ENCODE assay signal across 1 cellular context in the genomic region with DNA sequence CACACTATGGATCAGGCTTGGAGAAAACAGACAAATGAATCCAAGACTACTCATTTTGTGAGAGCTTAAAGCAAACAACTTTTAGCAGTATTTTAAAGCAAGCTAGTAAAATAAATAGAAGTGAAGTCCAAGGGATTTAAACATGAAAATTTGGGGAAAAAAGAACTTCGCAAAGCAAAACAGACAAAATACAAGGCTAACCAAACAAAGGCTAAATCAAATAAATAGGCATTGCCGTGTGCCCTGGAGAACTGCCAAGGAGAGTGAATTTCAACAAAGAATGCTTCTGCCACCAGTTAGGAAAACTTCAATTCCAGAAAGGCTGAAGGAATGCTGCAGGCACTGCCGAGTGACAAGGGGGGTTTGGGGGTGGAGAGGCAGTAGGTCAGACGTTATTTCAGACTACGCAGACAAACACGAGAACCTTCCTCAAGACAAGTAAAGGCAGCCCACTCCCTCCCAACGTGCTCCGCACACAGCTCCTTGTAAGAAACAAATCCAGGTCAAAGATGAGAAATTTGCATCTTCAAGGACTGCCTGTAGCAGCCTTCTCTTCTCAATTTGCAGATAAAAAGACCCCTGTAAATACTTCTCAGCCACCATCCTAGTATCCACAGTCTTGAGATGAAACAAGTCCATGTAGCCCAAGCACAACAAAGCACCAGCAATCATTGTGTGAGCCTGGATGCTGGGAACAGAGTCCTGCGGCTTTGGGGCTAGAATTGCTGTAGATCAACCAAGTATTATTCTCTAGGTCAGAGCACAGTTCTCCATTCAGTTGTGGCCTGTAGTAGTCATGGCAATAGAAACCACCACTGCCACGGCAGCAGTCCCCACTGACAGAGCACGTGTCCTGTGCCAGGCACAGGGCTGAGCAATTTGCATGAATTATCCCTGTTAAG.
TF ChIP-seq lines count a peak whose summit lies in the region.

No MANE protein-coding gene starts in this region.

TF ChIP-seq in HepG2, 621 proteins besides CTCF, POLR2A, EP300 and RAD21 (continues in another document):
- TF ChIP-seq NR2C2 (CRISPR knock-in tag; IDR thresholded peaks at IDR 0.05; ENCODE audit: borderline replicate concordance) (peak; percentile 43; the same call in 1 of the 2 replicates), ZNF263 (CRISPR knock-in tag; IDR thresholded peaks at IDR 0.05) (0 out of 2 replicates have a peak, but pooled peaks have one; percentile 40), ASH2L (IDR thresholded peaks at IDR 0.05; ENCODE audit: insufficient read length, low read depth, low read length) (peak; percentile 99), TMF1 (CRISPR knock-in tag; IDR thresholded peaks at IDR 0.05; ENCODE audit: low read depth) (0 out of 2 replicates have a peak, but pooled peaks have one; percentile 8), ZNF207 (IDR thresholded peaks at IDR 0.05; ENCODE audit: borderline replicate concordance) (no peak), ARID5B (CRISPR knock-in tag; IDR thresholded peaks at IDR 0.05) (peak; percentile 88), FOXO4 (CRISPR knock-in tag; conservative IDR thresholded peaks at IDR 0.05) (0 out of 2 replicates have a peak, but pooled peaks have one; percentile 79), CEBPG (CRISPR knock-in tag; IDR thresholded peaks at IDR 0.05) (peak; percentile 54), ZBTB38 (CRISPR knock-in tag; IDR thresholded peaks at IDR 0.05) (0 out of 2 replicates have a peak, but pooled peaks have one; percentile 33), HMG20A (CRISPR knock-in tag; IDR thresholded peaks at IDR 0.05; ENCODE audit: borderline replicate concordance) (peak; percentile 52; the same call in 1 of the 2 replicates), LCORL (IDR thresholded peaks at IDR 0.05) (peak; percentile 89), LCORL (CRISPR knock-in tag; IDR thresholded peaks at IDR 0.05) (peak; percentile 53; the same call in 1 of the 2 replicates), TCF12 (IDR thresholded peaks at IDR 0.05) (no peak), TCF12 (CRISPR knock-in tag; IDR thresholded peaks at IDR 0.05) (0 out of 2 replicates have a peak, but pooled peaks have one; percentile 10), HNF4G (IDR thresholded peaks at IDR 0.05; ENCODE audit: borderline replicate concordance, low read depth, low read length) (peak; percentile 31; the same call in 1 of the 2 replicates), HNF4G (CRISPR knock-in tag; IDR thresholded peaks at IDR 0.05; ENCODE audit: borderline replicate concordance, low read depth) (no peak), ZNF407 (CRISPR knock-in tag; IDR thresholded peaks at IDR 0.05; ENCODE audit: not compliant biosample characterization) (no peak), HINFP (CRISPR knock-in tag; IDR thresholded peaks at IDR 0.05; ENCODE audit: low read depth) (0 out of 2 replicates have a peak, but pooled peaks have one; percentile 24), FOXA1 (IDR thresholded peaks at IDR 0.05) (peak; percentile 76; the same call in 1 of the 2 replicates), FOXA1 (CRISPR knock-in tag; IDR thresholded peaks at IDR 0.05) (peak; percentile 13; the same call in 1 of the 2 replicates), HOXA3 (CRISPR knock-in tag; IDR thresholded peaks at IDR 0.05) (peak; percentile 14; the same call in 1 of the 2 replicates), SSRP1 (CRISPR knock-in tag; IDR thresholded peaks at IDR 0.05) (no peak), GFI1 (CRISPR knock-in tag; IDR thresholded peaks at IDR 0.05; ENCODE audit: borderline replicate concordance) (peak; percentile 68; the same call in 1 of the 2 replicates), SALL1 (CRISPR knock-in tag; IDR thresholded peaks at IDR 0.05) (peak; percentile 90), FOSL1 (CRISPR knock-in tag; IDR thresholded peaks at IDR 0.05; ENCODE audit: borderline replicate concordance) (no peak), ZNF350 (CRISPR knock-in tag; IDR thresholded peaks at IDR 0.05; ENCODE audit: borderline replicate concordance, low read depth) (0 out of 2 replicates have a peak, but pooled peaks have one; percentile 15)
- TF ChIP-seq, protein P1, sequence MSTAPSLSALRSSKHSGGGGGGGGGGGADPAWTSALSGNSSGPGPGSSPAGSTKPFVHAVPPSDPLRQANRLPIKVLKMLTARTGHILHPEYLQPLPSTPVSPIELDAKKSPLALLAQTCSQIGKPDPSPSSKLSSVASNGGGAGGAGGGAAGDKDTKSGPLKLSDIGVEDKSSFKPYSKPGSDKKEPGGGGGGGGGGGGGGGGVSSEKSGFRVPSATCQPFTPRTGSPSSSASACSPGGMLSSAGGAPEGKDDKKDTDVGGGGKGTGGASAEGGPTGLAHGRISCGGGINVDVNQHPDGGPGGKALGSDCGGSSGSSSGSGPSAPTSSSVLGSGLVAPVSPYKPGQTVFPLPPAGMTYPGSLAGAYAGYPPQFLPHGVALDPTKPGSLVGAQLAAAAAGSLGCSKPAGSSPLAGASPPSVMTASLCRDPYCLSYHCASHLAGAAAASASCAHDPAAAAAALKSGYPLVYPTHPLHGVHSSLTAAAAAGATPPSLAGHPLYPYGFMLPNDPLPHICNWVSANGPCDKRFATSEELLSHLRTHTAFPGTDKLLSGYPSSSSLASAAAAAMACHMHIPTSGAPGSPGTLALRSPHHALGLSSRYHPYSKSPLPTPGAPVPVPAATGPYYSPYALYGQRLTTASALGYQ (CRISPR knock-in tag; IDR thresholded peaks at IDR 0.05) = peak; percentile 75
- TF ChIP-seq, protein P2, sequence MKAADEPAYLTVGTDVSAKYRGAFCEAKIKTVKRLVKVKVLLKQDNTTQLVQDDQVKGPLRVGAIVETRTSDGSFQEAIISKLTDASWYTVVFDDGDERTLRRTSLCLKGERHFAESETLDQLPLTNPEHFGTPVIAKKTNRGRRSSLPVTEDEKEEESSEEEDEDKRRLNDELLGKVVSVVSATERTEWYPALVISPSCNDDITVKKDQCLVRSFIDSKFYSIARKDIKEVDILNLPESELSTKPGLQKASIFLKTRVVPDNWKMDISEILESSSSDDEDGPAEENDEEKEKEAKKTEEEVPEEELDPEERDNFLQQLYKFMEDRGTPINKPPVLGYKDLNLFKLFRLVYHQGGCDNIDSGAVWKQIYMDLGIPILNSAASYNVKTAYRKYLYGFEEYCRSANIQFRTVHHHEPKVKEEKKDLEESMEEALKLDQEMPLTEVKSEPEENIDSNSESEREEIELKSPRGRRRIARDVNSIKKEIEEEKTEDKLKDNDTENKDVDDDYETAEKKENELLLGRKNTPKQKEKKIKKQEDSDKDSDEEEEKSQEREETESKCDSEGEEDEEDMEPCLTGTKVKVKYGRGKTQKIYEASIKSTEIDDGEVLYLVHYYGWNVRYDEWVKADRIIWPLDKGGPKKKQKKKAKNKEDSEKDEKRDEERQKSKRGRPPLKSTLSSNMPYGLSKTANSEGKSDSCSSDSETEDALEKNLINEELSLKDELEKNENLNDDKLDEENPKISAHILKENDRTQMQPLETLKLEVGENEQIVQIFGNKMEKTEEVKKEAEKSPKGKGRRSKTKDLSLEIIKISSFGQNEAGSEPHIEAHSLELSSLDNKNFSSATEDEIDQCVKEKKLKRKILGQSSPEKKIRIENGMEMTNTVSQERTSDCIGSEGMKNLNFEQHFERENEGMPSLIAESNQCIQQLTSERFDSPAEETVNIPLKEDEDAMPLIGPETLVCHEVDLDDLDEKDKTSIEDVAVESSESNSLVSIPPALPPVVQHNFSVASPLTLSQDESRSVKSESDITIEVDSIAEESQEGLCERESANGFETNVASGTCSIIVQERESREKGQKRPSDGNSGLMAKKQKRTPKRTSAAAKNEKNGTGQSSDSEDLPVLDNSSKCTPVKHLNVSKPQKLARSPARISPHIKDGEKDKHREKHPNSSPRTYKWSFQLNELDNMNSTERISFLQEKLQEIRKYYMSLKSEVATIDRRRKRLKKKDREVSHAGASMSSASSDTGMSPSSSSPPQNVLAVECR (CRISPR knock-in tag; IDR thresholded peaks at IDR 0.05; ENCODE audit: borderline replicate concordance) = peak; percentile 34; the same call in 1 of the 2 replicates
